In the genomic region with DNA sequence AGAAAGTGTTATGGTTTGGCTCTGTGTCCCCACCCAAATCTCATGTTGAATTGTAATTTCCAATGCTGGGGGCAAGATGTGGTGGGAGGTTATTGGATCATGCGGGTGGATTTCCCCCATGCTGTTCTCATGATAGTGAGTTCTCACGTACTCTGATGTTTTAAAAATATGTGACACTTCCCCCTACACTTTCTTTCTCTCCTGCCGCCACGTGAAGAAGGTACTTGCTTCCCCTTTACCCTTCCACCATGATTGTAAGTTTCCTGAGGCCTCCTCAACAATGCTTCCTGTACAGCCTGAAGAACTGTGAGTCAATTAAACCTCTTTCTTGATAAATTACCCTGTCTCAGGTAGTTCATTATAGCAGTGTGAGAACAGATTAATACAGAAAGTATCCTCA, we compare ENCODE assay signal across 1 cellular context.
TF ChIP-seq lines count a peak whose summit lies in the region.

No MANE protein-coding gene starts in this region.

TF ChIP-seq in HCT116, 20 proteins besides CTCF, POLR2A, EP300 and RAD21 (continued from another document):
- TF ChIP-seq, protein P1, sequence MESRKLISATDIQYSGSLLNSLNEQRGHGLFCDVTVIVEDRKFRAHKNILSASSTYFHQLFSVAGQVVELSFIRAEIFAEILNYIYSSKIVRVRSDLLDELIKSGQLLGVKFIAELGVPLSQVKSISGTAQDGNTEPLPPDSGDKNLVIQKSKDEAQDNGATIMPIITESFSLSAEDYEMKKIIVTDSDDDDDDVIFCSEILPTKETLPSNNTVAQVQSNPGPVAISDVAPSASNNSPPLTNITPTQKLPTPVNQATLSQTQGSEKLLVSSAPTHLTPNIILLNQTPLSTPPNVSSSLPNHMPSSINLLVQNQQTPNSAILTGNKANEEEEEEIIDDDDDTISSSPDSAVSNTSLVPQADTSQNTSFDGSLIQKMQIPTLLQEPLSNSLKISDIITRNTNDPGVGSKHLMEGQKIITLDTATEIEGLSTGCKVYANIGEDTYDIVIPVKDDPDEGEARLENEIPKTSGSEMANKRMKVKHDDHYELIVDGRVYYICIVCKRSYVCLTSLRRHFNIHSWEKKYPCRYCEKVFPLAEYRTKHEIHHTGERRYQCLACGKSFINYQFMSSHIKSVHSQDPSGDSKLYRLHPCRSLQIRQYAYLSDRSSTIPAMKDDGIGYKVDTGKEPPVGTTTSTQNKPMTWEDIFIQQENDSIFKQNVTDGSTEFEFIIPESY (IDR thresholded peaks at IDR 0.05; ENCODE audit: extremely low read depth, insufficient replicate concordance, low read length): no peak
- no peak for TF ChIP-seq YY1 (IDR thresholded peaks at IDR 0.05; ENCODE audit: extremely low read depth, insufficient replicate concordance, low read depth, low read length)
- TF ChIP-seq ZNF274 (IDR thresholded peaks at IDR 0.05; ENCODE audit: low read depth, low read length): no peak
- TF ChIP-seq EZH2 (IDR thresholded peaks at IDR 0.05): no peak
- no peak for TF ChIP-seq FOSL1 (IDR thresholded peaks at IDR 0.05; ENCODE audit: low read depth)
- TF ChIP-seq EZH2phosphoT487 (IDR thresholded peaks at IDR 0.05; ENCODE audit: borderline replicate concordance): no peak
- TF ChIP-seq, protein P2, sequence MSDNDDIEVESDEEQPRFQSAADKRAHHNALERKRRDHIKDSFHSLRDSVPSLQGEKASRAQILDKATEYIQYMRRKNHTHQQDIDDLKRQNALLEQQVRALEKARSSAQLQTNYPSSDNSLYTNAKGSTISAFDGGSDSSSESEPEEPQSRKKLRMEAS (IDR thresholded peaks at IDR 0.05): no peak
- TF ChIP-seq TCF7L2 (IDR thresholded peaks at IDR 0.05; ENCODE audit: borderline replicate concordance, extremely low read depth, insufficient read depth, insufficient read length): no peak
- TF ChIP-seq, protein P3, sequence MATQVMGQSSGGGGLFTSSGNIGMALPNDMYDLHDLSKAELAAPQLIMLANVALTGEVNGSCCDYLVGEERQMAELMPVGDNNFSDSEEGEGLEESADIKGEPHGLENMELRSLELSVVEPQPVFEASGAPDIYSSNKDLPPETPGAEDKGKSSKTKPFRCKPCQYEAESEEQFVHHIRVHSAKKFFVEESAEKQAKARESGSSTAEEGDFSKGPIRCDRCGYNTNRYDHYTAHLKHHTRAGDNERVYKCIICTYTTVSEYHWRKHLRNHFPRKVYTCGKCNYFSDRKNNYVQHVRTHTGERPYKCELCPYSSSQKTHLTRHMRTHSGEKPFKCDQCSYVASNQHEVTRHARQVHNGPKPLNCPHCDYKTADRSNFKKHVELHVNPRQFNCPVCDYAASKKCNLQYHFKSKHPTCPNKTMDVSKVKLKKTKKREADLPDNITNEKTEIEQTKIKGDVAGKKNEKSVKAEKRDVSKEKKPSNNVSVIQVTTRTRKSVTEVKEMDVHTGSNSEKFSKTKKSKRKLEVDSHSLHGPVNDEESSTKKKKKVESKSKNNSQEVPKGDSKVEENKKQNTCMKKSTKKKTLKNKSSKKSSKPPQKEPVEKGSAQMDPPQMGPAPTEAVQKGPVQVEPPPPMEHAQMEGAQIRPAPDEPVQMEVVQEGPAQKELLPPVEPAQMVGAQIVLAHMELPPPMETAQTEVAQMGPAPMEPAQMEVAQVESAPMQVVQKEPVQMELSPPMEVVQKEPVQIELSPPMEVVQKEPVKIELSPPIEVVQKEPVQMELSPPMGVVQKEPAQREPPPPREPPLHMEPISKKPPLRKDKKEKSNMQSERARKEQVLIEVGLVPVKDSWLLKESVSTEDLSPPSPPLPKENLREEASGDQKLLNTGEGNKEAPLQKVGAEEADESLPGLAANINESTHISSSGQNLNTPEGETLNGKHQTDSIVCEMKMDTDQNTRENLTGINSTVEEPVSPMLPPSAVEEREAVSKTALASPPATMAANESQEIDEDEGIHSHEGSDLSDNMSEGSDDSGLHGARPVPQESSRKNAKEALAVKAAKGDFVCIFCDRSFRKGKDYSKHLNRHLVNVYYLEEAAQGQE (IDR thresholded peaks at IDR 0.05; ENCODE audit: low read depth): no peak
